ENCODE assay signal across 1 cellular context in genomic region chr14:104769324-104770071, GRCh38.
TF ChIP-seq lines count a peak whose summit lies in the region.

No MANE protein-coding gene starts in this region.

TF ChIP-seq in HCT116, 20 proteins besides CTCF, POLR2A, EP300 and RAD21:
- no peak for TF ChIP-seq SRF (IDR thresholded peaks at IDR 0.05; ENCODE audit: low read depth)
- TF ChIP-seq, protein P1, sequence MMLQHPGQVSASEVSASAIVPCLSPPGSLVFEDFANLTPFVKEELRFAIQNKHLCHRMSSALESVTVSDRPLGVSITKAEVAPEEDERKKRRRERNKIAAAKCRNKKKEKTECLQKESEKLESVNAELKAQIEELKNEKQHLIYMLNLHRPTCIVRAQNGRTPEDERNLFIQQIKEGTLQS (IDR thresholded peaks at IDR 0.05) = no peak
- no peak for TF ChIP-seq CEBPB (IDR thresholded peaks at IDR 0.05; ENCODE audit: low read depth)
- no peak for TF ChIP-seq EGR1 (IDR thresholded peaks at IDR 0.05; ENCODE audit: low read depth)
- TF ChIP-seq, protein P2, sequence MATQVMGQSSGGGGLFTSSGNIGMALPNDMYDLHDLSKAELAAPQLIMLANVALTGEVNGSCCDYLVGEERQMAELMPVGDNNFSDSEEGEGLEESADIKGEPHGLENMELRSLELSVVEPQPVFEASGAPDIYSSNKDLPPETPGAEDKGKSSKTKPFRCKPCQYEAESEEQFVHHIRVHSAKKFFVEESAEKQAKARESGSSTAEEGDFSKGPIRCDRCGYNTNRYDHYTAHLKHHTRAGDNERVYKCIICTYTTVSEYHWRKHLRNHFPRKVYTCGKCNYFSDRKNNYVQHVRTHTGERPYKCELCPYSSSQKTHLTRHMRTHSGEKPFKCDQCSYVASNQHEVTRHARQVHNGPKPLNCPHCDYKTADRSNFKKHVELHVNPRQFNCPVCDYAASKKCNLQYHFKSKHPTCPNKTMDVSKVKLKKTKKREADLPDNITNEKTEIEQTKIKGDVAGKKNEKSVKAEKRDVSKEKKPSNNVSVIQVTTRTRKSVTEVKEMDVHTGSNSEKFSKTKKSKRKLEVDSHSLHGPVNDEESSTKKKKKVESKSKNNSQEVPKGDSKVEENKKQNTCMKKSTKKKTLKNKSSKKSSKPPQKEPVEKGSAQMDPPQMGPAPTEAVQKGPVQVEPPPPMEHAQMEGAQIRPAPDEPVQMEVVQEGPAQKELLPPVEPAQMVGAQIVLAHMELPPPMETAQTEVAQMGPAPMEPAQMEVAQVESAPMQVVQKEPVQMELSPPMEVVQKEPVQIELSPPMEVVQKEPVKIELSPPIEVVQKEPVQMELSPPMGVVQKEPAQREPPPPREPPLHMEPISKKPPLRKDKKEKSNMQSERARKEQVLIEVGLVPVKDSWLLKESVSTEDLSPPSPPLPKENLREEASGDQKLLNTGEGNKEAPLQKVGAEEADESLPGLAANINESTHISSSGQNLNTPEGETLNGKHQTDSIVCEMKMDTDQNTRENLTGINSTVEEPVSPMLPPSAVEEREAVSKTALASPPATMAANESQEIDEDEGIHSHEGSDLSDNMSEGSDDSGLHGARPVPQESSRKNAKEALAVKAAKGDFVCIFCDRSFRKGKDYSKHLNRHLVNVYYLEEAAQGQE (IDR thresholded peaks at IDR 0.05; ENCODE audit: low read depth) = no peak
- TF ChIP-seq ZNF274 (IDR thresholded peaks at IDR 0.05; ENCODE audit: low read depth, low read length) = no peak
- no peak for TF ChIP-seq EZH2phosphoT487 (IDR thresholded peaks at IDR 0.05; ENCODE audit: borderline replicate concordance)
- no peak for TF ChIP-seq JUND (IDR thresholded peaks at IDR 0.05)
- no peak for TF ChIP-seq TCF7L2 (IDR thresholded peaks at IDR 0.05; ENCODE audit: borderline replicate concordance, extremely low read depth, insufficient read depth, insufficient read length)
- no peak for TF ChIP-seq SP1 (IDR thresholded peaks at IDR 0.05; ENCODE audit: low read depth)
- TF ChIP-seq SIN3A (IDR thresholded peaks at IDR 0.05; ENCODE audit: low read depth) = no peak
- no peak for TF ChIP-seq POLR2AphosphoS5 (IDR thresholded peaks at IDR 0.05; ENCODE audit: low read depth, low read length)
- no peak for TF ChIP-seq CBX3 (IDR thresholded peaks at IDR 0.05; ENCODE audit: low read depth)
- TF ChIP-seq FOSL1 (IDR thresholded peaks at IDR 0.05; ENCODE audit: low read depth) = no peak
- TF ChIP-seq YY1 (IDR thresholded peaks at IDR 0.05; ENCODE audit: extremely low read depth, insufficient replicate concordance, low read depth, low read length) = no peak
- no peak for TF ChIP-seq ELF1 (IDR thresholded peaks at IDR 0.05; ENCODE audit: borderline replicate concordance, low read depth)
